ENCODE assay signal across 9 cellular contexts in the genomic region with DNA sequence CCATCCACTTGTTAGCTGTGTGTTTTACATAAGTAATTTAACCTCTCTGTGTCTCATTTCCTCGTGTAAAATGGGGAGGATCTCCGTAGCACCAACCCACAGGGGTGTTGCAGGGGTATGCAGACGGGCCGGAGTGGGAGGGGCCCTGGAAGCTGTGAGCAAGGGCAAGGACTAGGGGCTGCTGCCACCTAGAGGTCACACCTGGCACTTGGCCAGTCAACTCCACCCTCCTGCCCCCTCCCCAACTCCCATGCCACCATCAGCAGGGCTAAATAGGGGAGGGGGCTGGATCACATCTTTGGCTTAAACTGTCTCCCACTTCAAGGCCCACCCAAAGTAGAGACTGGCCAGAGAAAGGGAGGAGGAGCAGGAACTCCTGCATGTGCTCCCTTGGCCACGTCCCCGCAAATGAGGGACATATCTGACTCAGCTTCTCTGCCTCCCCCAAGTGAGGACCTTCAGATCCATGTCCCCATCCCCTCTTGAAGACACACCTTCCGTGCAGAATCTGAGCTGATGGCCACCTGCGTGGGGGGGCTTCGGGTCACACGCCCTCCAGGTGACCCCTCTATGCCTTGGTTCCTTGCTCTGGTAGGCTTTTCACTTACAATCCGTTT. TPM values are rescaled to one million over a fixed set of nuclear protein-coding genes. Genes with fewer than 3 reads are reported as not detected.
DNase-seq lines count a peak whose midpoint lies in the region; ATAC-seq, FAIRE-seq and TF ChIP-seq lines count a peak whose summit lies in the region.
"Had no signal": no experiment of that assay in that cellular context is flagged by ENCODE, and none has a peak within 500 bp of the region (broad histone marks: within the 10 kb centered on the region; RNA-seq: fewer than 3 reads in every experiment).

No MANE protein-coding gene starts in this region.

- no peak overlapping the region for H3K4me3 ChIP-seq in H1 (ENCODE audit: extremely low read depth in 1 of 4, insufficient read depth in 2 of 4, low read depth in 3 of 4, low read length in 4 of 4)

- no peaks in the 10 kb centered on the region for H3K79me2 ChIP-seq in H1 (ENCODE audit: control insufficient read depth in 1 of 2, insufficient read depth in 2 of 2, low read length in 2 of 2)

- no peaks in the 10 kb centered on the region for H3K36me3 ChIP-seq in H1 (ENCODE audit: control insufficient read depth in 2 of 4, insufficient read depth in 4 of 4, low read length in 3 of 4)

- H3K23ac ChIP-seq in H1 (ENCODE audit: insufficient read length) = no peak overlapping the region

- H3K14ac ChIP-seq in H1 (ENCODE audit: insufficient read length) = no peak overlapping the region

- peaks cover 0 to 4% (median under 1%) of the 10 kb centered on the region in 4 experiments; a peak in 1 of 7 replicates for H3K27me3 ChIP-seq in H1 (replicated peaks in 1 of 4; ENCODE audit: control insufficient read depth in 3 of 4, extremely low read depth in 1 of 4, insufficient read depth in 3 of 4, low read length in 3 of 4)

- peak; percentile 87 to 88 for TF ChIP-seq RAD21 in H1 (IDR thresholded peaks at IDR 0.05 in 1 of 2, conservative IDR thresholded peaks at IDR 0.05 in 1 of 2; ENCODE audit: low read depth in 2 of 2, low read length in 2 of 2)

- H4K20me1 ChIP-seq in H1 (replicated peaks in 1 of 2; ENCODE audit: control insufficient read depth in 1 of 2, insufficient read depth in 2 of 2, low read length in 2 of 2) = no peaks in the 10 kb centered on the region

- WGBS in H1 (ENCODE audit: extremely low coverage in 1 of 2, insufficient coverage in 1 of 2, insufficient read length in 1 of 2, insufficient replicate concordance in 2 of 2, low coverage in 1 of 2, low lambda C conversion rate in 2 of 2, missing lambda C conversion rate in 1 of 2), 2 experiments = 37% methylated on average over 11 of the region's 11 CpGs; no CpG with 5 or more reads in 1 of the 2 experiments

- no peaks in the 10 kb centered on the region for H3K23me2 ChIP-seq in H1 (ENCODE audit: low read depth, low read length)

- H3K4me2 ChIP-seq in H1 (ENCODE audit: insufficient read depth in 1 of 2, low read depth in 2 of 2, low read length in 2 of 2) = 0 out of 4 replicates have a peak overlapping the region, but pooled peaks of 1 of the 2 experiments have one; percentile 0

- no peak overlapping the region for H4K91ac ChIP-seq in H1 (replicated peaks; ENCODE audit: insufficient read length, low read length)

- ATAC-seq in HG02885 (IDR thresholded peaks at IDR 0.05; ENCODE audit: poor library complexity, unreplicated experiment) = peak; percentile 63

- no peak overlapping the region for H3K56ac ChIP-seq in H1 (replicated peaks; ENCODE audit: insufficient read length, low read depth, low read length)

- no peaks in the 10 kb centered on the region for H3K9me3 ChIP-seq in H1 (ENCODE audit: insufficient read depth in 2 of 2, low read depth in 1 of 2, low read length in 1 of 2)

- POLR2A ChIA-PET in H1 (lab: Charles Lee; ENCODE audit: partially characterized antibody) = interaction anchor here (0.5 to 8.1 kb wide), 8 partner anchors 11 to 90 kb away, joined by 3 to 66 read pairs (median 6); a partner anchor contains a TSS

- no peak overlapping the region for H4K5ac ChIP-seq in H1 (ENCODE audit: insufficient read length, low read depth, low read length)

- H3K18ac ChIP-seq in H1 (ENCODE audit: extremely low read depth, low read length) = no peak overlapping the region

- CTCF ChIA-PET in H1 (lab: Charles Lee; ENCODE audit: partially characterized antibody) = interaction anchor here (0.6 to 27.4 kb wide), 34 partner anchors 11 to 549 kb away, joined by 3 to 584 read pairs (median 4); a partner anchor contains a TSS

- H4K8ac ChIP-seq in H1 (ENCODE audit: extremely low read depth, insufficient read depth, low read length) = no peak overlapping the region

- H2AK5ac ChIP-seq in H1 (ENCODE audit: low read depth, low read length) = no peak overlapping the region

- H2BK15ac ChIP-seq in H1 (ENCODE audit: low read length) = peak overlapping the region; percentile 92; the same call in 1 of the 2 replicates

- peak overlapping the region; percentile 4; the same call in 1 of the 2 replicates for H2BK5ac ChIP-seq in H1 (ENCODE audit: low read depth, low read length)

- peaks cover 0 to 44% (median 28%) of the 10 kb centered on the region in 4 experiments; a peak in 6 of 7 replicates for H3K4me1 ChIP-seq in H1 (replicated peaks in 1 of 4; ENCODE audit: control insufficient read depth in 3 of 4, insufficient read depth in 4 of 4, low read length in 3 of 4)

- peak overlapping the region; percentile 92; the same call in 1 of the 2 replicates for H2BK12ac ChIP-seq in H1 (ENCODE audit: low read depth, low read length)

- no peak overlapping the region for H3K27ac ChIP-seq in H1 (ENCODE audit: low read depth, low read length)

- no peak overlapping the region for H2AFZ ChIP-seq in H1 (ENCODE audit: low read length)

- TF ChIP-seq EP300 in H1 (IDR thresholded peaks at IDR 0.05; ENCODE audit: borderline replicate concordance in 1 of 2, low read depth in 2 of 2, low read length in 2 of 2) = no peak

- H3K79me1 ChIP-seq in H1 (ENCODE audit: low read depth, low read length) = no peaks in the 10 kb centered on the region

- peak overlapping the region; percentile 56; the same call in 1 of the 2 replicates for H2BK20ac ChIP-seq in H1 (ENCODE audit: low read length)

- DNase-seq in DMS79 (lab: John Stamatoyannopoulos, UW) = peak; percentile 10
- peak; percentile 73 to 79 for DNase-seq in NOMO-1 (lab: John Stamatoyannopoulos, UW; ENCODE audit: unreplicated experiment in 2 of 2)
- peak; percentile 54 to 56 for DNase-seq in activated CD8-positive, alpha-beta memory T cell treated with anti-CD3 and anti-CD28 coated beads for 4 hours (ENCODE audit: low read depth in 2 of 2)
- peak in 1 of 2 experiments; percentile 93 for DNase-seq in H1 (ENCODE audit: low read depth in 1 of 2, low spot score in 2 of 2)
- peak; percentile 81 for DNase-seq in myocyte (ENCODE audit: low read depth)
- peak; percentile 57 to 77 for DNase-seq in stimulated activated CD8-positive, alpha-beta memory T cell treated with anti-CD3 and anti-CD28 coated beads, Interleukin-7, amount 100 ng/mL, for 48 hours (ENCODE audit: extremely low read depth in 1 of 2, low read depth in 1 of 2)
- DNase-seq in DMS153 treated with DMSO at 0.1 percent for 48 hours (lab: John Stamatoyannopoulos, UW; ENCODE audit: unreplicated experiment) = no peak

- no peak overlapping the region for H2BK120ac ChIP-seq in H1 (replicated peaks; ENCODE audit: low read depth, low read length)

- H3K4ac ChIP-seq in H1 (replicated peaks; ENCODE audit: insufficient read length, low read depth, low read length) = no peak overlapping the region

- TF ChIP-seq CTCF in H1 (IDR thresholded peaks at IDR 0.05; ENCODE audit: control extremely low read depth in 1 of 3, insufficient read depth in 1 of 3, low read depth in 1 of 3, low read length in 3 of 3) = peak in 2 of 3 experiments; percentile 90 to 97; a peak in 3 of 4 replicates

- no peak for TF ChIP-seq POLR2A in H1 (IDR thresholded peaks at IDR 0.05; ENCODE audit: control extremely low read depth in 1 of 2, low read depth in 2 of 2, low read length in 2 of 2)

- FAIRE-seq in H1 (lab: Jason Lieb, UNC) = peak; percentile 88
- FAIRE-seq: endometrium had no signal

- H3K9ac ChIP-seq in H1 (replicated peaks in 1 of 4; ENCODE audit: extremely low read depth in 1 of 4, low read depth in 3 of 4, low read length in 3 of 4) = no peak overlapping the region

RNA-seq across cellular contexts. Expression of a gene that starts 2.6 kb away (rescaled TPM):
- 0.33 and 0.78 TPM in 2 replicates for total RNA-seq in H1 (2021; fragmentation: NEBNext Ultra II Directional; extraction: Animal tissue kit (Norgen Biotek cat#: 25700))
- 0.45 and 0.63 TPM in 2 replicates for polyA plus RNA-seq in H1 (2011; rRNA removed)
- 0.10 TPM for polyA plus RNA-seq in H1 (2011; cell fraction: cytosol; rRNA removed)
- 0.73 TPM for polyA plus RNA-seq in H1 (2011; cell fraction: nucleus; rRNA removed)
- polyA plus RNA-seq in H1 (2012, experiment 1 of 2) = 0.62 to 1.1 TPM (median 0.85 TPM) in 4 replicates
- polyA plus RNA-seq in H1 (2012, experiment 2 of 2) = 0.25 TPM
- 0.71 TPM for polyA plus RNA-seq in H1 (2013, experiment 1 of 2)
- polyA plus RNA-seq in H1 (2013, experiment 2 of 2) = 0.50 TPM
- 0.22 and 0.50 TPM in 2 replicates for polyA minus RNA-seq in H1 (2011; rRNA and poly(A)+ RNA removed)
- polyA minus RNA-seq in H1 (2011; cell fraction: cytosol; rRNA and poly(A)+ RNA removed) = 0.66 TPM
- polyA minus RNA-seq in H1 (2011; cell fraction: nucleus; rRNA and poly(A)+ RNA removed) = 1.8 TPM
- 30.1 and 41.6 TPM in 2 replicates for total RNA-seq in myocyte
- 123 TPM for polyA plus RNA-seq in myocyte (2012)

RNA-seq across cellular contexts. Expression of a gene that starts 12.7 kb away (rescaled TPM):
- total RNA-seq in H1 (2021; fragmentation: NEBNext Ultra II Directional; extraction: Animal tissue kit (Norgen Biotek cat#: 25700)) = not detected in 2 replicates
- not detected in 2 replicates for polyA plus RNA-seq in H1 (2011; rRNA removed)
- polyA plus RNA-seq in H1 (2011; cell fraction: cytosol; rRNA removed) = not detected
- polyA plus RNA-seq in H1 (2011; cell fraction: nucleus; rRNA removed) = not detected
- polyA plus RNA-seq in H1 (2012, experiment 1 of 2) = not detected in 4 replicates
- polyA plus RNA-seq in H1 (2012, experiment 2 of 2) = not detected
- not detected for polyA plus RNA-seq in H1 (2013, experiment 1 of 2)
- not detected for polyA plus RNA-seq in H1 (2013, experiment 2 of 2)
- polyA minus RNA-seq in H1 (2011; rRNA and poly(A)+ RNA removed) = not detected in 2 replicates
- not detected for polyA minus RNA-seq in H1 (2011; cell fraction: cytosol; rRNA and poly(A)+ RNA removed)
- polyA minus RNA-seq in H1 (2011; cell fraction: nucleus; rRNA and poly(A)+ RNA removed) = not detected
- not detected in 2 replicates for total RNA-seq in myocyte
- polyA plus RNA-seq in myocyte (2012) = not detected

RNA-seq across cellular contexts. Expression of a gene that starts 14.7 kb away (rescaled TPM):
- 35.1 and 38.2 TPM in 2 replicates for total RNA-seq in H1 (2021; fragmentation: NEBNext Ultra II Directional; extraction: Animal tissue kit (Norgen Biotek cat#: 25700))
- polyA plus RNA-seq in H1 (2011; rRNA removed) = 9.6 and 15.3 TPM in 2 replicates
- 11.9 TPM for polyA plus RNA-seq in H1 (2011; cell fraction: cytosol; rRNA removed)
- 9.2 TPM for polyA plus RNA-seq in H1 (2011; cell fraction: nucleus; rRNA removed)
- 16.0 to 31.4 TPM (median 18.6 TPM) in 4 replicates for polyA plus RNA-seq in H1 (2012, experiment 1 of 2)
- polyA plus RNA-seq in H1 (2012, experiment 2 of 2) = 19.4 TPM
- 39.7 TPM for polyA plus RNA-seq in H1 (2013, experiment 1 of 2)
- 42.5 TPM for polyA plus RNA-seq in H1 (2013, experiment 2 of 2)
- 8.6 and 10.5 TPM in 2 replicates for polyA minus RNA-seq in H1 (2011; rRNA and poly(A)+ RNA removed)
- polyA minus RNA-seq in H1 (2011; cell fraction: cytosol; rRNA and poly(A)+ RNA removed) = 10.1 TPM
- polyA minus RNA-seq in H1 (2011; cell fraction: nucleus; rRNA and poly(A)+ RNA removed) = 14.0 TPM
- total RNA-seq in myocyte = 40.5 and 73.3 TPM in 2 replicates
- polyA plus RNA-seq in myocyte (2012) = 31.6 TPM

RNA-seq across cellular contexts. Expression of a gene that starts 19.9 kb away (rescaled TPM):
- total RNA-seq in H1 (2021; fragmentation: NEBNext Ultra II Directional; extraction: Animal tissue kit (Norgen Biotek cat#: 25700)) = 1.2 and 3.4 TPM in 2 replicates
- 0.45 and 0.72 TPM in 2 replicates for polyA plus RNA-seq in H1 (2011; rRNA removed)
- 0.36 TPM for polyA plus RNA-seq in H1 (2011; cell fraction: cytosol; rRNA removed)
- polyA plus RNA-seq in H1 (2011; cell fraction: nucleus; rRNA removed) = 1.1 TPM
- 1.3 to 2.7 TPM (median 2.0 TPM) in 4 replicates for polyA plus RNA-seq in H1 (2012, experiment 1 of 2)
- 1.4 TPM for polyA plus RNA-seq in H1 (2012, experiment 2 of 2)
- polyA plus RNA-seq in H1 (2013, experiment 1 of 2) = 4.3 TPM
- polyA plus RNA-seq in H1 (2013, experiment 2 of 2) = 4.1 TPM
- polyA minus RNA-seq in H1 (2011; rRNA and poly(A)+ RNA removed) = 0.56 and 1.6 TPM in 2 replicates
- 0.73 TPM for polyA minus RNA-seq in H1 (2011; cell fraction: cytosol; rRNA and poly(A)+ RNA removed)
- polyA minus RNA-seq in H1 (2011; cell fraction: nucleus; rRNA and poly(A)+ RNA removed) = 2.2 TPM
- 1.6 and 3.5 TPM in 2 replicates for total RNA-seq in myocyte
- 3.1 TPM for polyA plus RNA-seq in myocyte (2012)

RNA-seq across cellular contexts. Expression of a gene that starts 30.4 kb away (rescaled TPM):
- total RNA-seq in H1 (2021; fragmentation: NEBNext Ultra II Directional; extraction: Animal tissue kit (Norgen Biotek cat#: 25700)) = 8.4 and 9.4 TPM in 2 replicates
- 7.2 and 11.3 TPM in 2 replicates for polyA plus RNA-seq in H1 (2011; rRNA removed)
- 10.7 TPM for polyA plus RNA-seq in H1 (2011; cell fraction: cytosol; rRNA removed)
- polyA plus RNA-seq in H1 (2011; cell fraction: nucleus; rRNA removed) = 30.4 TPM
- 4.1 to 10.7 TPM (median 7.5 TPM) in 4 replicates for polyA plus RNA-seq in H1 (2012, experiment 1 of 2)
- 4.1 TPM for polyA plus RNA-seq in H1 (2012, experiment 2 of 2)
- 7.0 TPM for polyA plus RNA-seq in H1 (2013, experiment 1 of 2)
- polyA plus RNA-seq in H1 (2013, experiment 2 of 2) = 7.6 TPM
- 6.1 and 6.2 TPM in 2 replicates for polyA minus RNA-seq in H1 (2011; rRNA and poly(A)+ RNA removed)
- 3.7 TPM for polyA minus RNA-seq in H1 (2011; cell fraction: cytosol; rRNA and poly(A)+ RNA removed)
- 20.0 TPM for polyA minus RNA-seq in H1 (2011; cell fraction: nucleus; rRNA and poly(A)+ RNA removed)
- total RNA-seq in myocyte = 0.99 and 1.4 TPM in 2 replicates
- polyA plus RNA-seq in myocyte (2012) = 0.35 TPM

Comparison
In these comparisons a context has a peak if more than half of its experiments do, and no peak if none do; other contexts are left out.
1. RNA of a gene that starts 2.6 kb away (total RNA-seq): 30.1 to 41.6 TPM in myocyte; 0.33 to 0.78 TPM in H1; every median in the first group is over 10 times any median in the second.